In the genomic region with DNA sequence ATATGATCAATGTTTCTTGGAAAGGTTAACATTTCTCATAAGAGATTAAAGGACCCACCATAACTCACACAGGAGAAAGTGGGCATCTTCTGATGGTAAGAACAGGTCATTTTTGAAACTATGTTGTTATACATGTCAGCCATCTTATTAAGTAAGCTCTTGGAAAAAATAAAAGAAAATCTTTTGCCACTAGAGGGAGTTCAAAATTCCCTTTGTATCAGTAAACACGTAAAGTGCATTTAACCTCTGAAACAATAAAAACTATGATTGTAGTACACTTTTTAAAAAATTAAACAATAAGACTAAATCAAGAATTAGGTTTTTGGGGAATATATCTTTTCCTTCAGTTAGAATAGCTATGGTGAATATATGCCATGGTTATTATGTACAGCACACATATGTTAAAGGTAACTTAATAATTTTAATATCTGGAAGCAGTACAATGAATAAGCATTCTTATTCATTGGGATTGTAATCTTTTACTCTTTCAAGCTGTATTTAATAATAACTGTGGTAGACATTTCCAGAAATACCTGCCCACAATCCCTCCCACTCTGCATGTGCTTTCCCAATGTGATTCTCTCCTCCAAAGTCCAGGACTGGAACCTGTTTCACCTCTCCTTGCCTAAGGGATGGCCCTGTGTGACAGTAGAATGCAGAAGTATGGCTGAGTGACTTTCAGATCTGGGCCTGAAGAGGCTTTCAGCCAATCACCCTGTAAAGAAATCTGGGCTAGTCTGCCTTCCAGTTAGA, we compare ENCODE assay signal across 1 cellular context.
TF ChIP-seq lines count a peak whose summit lies in the region.

No MANE protein-coding gene starts in this region.

TF ChIP-seq in H1, 55 proteins besides CTCF, POLR2A, EP300 and RAD21 (continued from another document):
- TF ChIP-seq, protein P1, sequence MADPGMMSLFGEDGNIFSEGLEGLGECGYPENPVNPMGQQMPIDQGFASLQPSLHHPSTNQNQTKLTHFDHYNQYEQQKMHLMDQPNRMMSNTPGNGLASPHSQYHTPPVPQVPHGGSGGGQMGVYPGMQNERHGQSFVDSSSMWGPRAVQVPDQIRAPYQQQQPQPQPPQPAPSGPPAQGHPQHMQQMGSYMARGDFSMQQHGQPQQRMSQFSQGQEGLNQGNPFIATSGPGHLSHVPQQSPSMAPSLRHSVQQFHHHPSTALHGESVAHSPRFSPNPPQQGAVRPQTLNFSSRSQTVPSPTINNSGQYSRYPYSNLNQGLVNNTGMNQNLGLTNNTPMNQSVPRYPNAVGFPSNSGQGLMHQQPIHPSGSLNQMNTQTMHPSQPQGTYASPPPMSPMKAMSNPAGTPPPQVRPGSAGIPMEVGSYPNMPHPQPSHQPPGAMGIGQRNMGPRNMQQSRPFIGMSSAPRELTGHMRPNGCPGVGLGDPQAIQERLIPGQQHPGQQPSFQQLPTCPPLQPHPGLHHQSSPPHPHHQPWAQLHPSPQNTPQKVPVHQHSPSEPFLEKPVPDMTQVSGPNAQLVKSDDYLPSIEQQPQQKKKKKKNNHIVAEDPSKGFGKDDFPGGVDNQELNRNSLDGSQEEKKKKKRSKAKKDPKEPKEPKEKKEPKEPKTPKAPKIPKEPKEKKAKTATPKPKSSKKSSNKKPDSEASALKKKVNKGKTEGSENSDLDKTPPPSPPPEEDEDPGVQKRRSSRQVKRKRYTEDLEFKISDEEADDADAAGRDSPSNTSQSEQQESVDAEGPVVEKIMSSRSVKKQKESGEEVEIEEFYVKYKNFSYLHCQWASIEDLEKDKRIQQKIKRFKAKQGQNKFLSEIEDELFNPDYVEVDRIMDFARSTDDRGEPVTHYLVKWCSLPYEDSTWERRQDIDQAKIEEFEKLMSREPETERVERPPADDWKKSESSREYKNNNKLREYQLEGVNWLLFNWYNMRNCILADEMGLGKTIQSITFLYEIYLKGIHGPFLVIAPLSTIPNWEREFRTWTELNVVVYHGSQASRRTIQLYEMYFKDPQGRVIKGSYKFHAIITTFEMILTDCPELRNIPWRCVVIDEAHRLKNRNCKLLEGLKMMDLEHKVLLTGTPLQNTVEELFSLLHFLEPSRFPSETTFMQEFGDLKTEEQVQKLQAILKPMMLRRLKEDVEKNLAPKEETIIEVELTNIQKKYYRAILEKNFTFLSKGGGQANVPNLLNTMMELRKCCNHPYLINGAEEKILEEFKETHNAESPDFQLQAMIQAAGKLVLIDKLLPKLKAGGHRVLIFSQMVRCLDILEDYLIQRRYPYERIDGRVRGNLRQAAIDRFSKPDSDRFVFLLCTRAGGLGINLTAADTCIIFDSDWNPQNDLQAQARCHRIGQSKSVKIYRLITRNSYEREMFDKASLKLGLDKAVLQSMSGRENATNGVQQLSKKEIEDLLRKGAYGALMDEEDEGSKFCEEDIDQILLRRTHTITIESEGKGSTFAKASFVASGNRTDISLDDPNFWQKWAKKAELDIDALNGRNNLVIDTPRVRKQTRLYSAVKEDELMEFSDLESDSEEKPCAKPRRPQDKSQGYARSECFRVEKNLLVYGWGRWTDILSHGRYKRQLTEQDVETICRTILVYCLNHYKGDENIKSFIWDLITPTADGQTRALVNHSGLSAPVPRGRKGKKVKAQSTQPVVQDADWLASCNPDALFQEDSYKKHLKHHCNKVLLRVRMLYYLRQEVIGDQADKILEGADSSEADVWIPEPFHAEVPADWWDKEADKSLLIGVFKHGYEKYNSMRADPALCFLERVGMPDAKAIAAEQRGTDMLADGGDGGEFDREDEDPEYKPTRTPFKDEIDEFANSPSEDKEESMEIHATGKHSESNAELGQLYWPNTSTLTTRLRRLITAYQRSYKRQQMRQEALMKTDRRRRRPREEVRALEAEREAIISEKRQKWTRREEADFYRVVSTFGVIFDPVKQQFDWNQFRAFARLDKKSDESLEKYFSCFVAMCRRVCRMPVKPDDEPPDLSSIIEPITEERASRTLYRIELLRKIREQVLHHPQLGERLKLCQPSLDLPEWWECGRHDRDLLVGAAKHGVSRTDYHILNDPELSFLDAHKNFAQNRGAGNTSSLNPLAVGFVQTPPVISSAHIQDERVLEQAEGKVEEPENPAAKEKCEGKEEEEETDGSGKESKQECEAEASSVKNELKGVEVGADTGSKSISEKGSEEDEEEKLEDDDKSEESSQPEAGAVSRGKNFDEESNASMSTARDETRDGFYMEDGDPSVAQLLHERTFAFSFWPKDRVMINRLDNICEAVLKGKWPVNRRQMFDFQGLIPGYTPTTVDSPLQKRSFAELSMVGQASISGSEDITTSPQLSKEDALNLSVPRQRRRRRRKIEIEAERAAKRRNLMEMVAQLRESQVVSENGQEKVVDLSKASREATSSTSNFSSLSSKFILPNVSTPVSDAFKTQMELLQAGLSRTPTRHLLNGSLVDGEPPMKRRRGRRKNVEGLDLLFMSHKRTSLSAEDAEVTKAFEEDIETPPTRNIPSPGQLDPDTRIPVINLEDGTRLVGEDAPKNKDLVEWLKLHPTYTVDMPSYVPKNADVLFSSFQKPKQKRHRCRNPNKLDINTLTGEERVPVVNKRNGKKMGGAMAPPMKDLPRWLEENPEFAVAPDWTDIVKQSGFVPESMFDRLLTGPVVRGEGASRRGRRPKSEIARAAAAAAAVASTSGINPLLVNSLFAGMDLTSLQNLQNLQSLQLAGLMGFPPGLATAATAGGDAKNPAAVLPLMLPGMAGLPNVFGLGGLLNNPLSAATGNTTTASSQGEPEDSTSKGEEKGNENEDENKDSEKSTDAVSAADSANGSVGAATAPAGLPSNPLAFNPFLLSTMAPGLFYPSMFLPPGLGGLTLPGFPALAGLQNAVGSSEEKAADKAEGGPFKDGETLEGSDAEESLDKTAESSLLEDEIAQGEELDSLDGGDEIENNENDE (IDR thresholded peaks at IDR 0.05; ENCODE audit: insufficient replicate concordance, low read length) = no peak
- TF ChIP-seq CEBPB (IDR thresholded peaks at IDR 0.05; ENCODE audit: low read depth, low read length) = no peak
- peak; percentile 43; the same call in 1 of the 2 replicates for TF ChIP-seq YY1 (IDR thresholded peaks at IDR 0.05; ENCODE audit: low read depth, low read length)
- TF ChIP-seq SIRT6 (IDR thresholded peaks at IDR 0.05; ENCODE audit: low read length) = no peak
- TF ChIP-seq SP2 (IDR thresholded peaks at IDR 0.05; ENCODE audit: low read length) = no peak
TF ChIP-seq in H1: peak in this region for 1.
